In genomic region chr14:50834802-50835276, GRCh38 we compare ENCODE assay signal across 1 cellular context.
TF ChIP-seq lines count a peak whose summit lies in the region.

No MANE protein-coding gene starts in this region.

TF ChIP-seq in HepG2, 621 proteins besides CTCF, POLR2A, EP300 and RAD21 (continued from another document and continues in another):
- TF ChIP-seq ZNF280D (CRISPR knock-in tag; IDR thresholded peaks at IDR 0.05) (no peak), NFE2L1 (CRISPR knock-in tag; IDR thresholded peaks at IDR 0.05; ENCODE audit: borderline replicate concordance) (no peak), TCF12 (IDR thresholded peaks at IDR 0.05) (no peak), TCF12 (CRISPR knock-in tag; IDR thresholded peaks at IDR 0.05) (no peak), SRSF9 (IDR thresholded peaks at IDR 0.05; ENCODE audit: borderline replicate concordance, insufficient read depth, low read depth, low read length, poor library complexity, severe bottlenecking) (no peak), ZNF263 (CRISPR knock-in tag; IDR thresholded peaks at IDR 0.05) (no peak), GLMP (CRISPR knock-in tag; IDR thresholded peaks at IDR 0.05; ENCODE audit: borderline replicate concordance) (no peak), NRL (CRISPR knock-in tag; IDR thresholded peaks at IDR 0.05; ENCODE audit: borderline replicate concordance) (no peak), ZNF232 (CRISPR knock-in tag; IDR thresholded peaks at IDR 0.05; ENCODE audit: borderline replicate concordance) (peak; percentile 65; the same call in 1 of the 2 replicates), ZNF567 (CRISPR knock-in tag; IDR thresholded peaks at IDR 0.05; ENCODE audit: borderline replicate concordance) (no peak), MAFF (IDR thresholded peaks at IDR 0.05; ENCODE audit: low read depth, low read length) (no peak), ATF1 (CRISPR knock-in tag; IDR thresholded peaks at IDR 0.05) (no peak), ARHGAP35 (CRISPR knock-in tag; IDR thresholded peaks at IDR 0.05; ENCODE audit: borderline replicate concordance) (no peak), TBX3 (IDR thresholded peaks at IDR 0.05; ENCODE audit: borderline replicate concordance) (no peak), POGZ (CRISPR knock-in tag; IDR thresholded peaks at IDR 0.05) (peak; percentile 51), TOPORS (CRISPR knock-in tag; IDR thresholded peaks at IDR 0.05) (no peak), ZIK1 (CRISPR knock-in tag; IDR thresholded peaks at IDR 0.05; ENCODE audit: borderline replicate concordance, low read depth) (no peak), AKAP8 (CRISPR knock-in tag; IDR thresholded peaks at IDR 0.05) (no peak), TAF1 (CRISPR knock-in tag; IDR thresholded peaks at IDR 0.05) (no peak), AHR (CRISPR knock-in tag; IDR thresholded peaks at IDR 0.05) (no peak), ZNF337 (CRISPR knock-in tag; IDR thresholded peaks at IDR 0.05; ENCODE audit: borderline replicate concordance, low read depth) (no peak), HCFC1 (IDR thresholded peaks at IDR 0.05; ENCODE audit: low read depth, low read length) (no peak), MAF1 (CRISPR knock-in tag; IDR thresholded peaks at IDR 0.05; ENCODE audit: borderline replicate concordance) (no peak), SP4 (CRISPR knock-in tag; IDR thresholded peaks at IDR 0.05) (no peak), MXI1 (IDR thresholded peaks at IDR 0.05; ENCODE audit: borderline replicate concordance, low read depth, low read length) (no peak), SKI (IDR thresholded peaks at IDR 0.05; ENCODE audit: partially characterized antibody) (peak; percentile 85), ZBTB21 (CRISPR knock-in tag; IDR thresholded peaks at IDR 0.05) (no peak), ZNF468 (CRISPR knock-in tag; IDR thresholded peaks at IDR 0.05) (no peak), FOXC1 (CRISPR knock-in tag; IDR thresholded peaks at IDR 0.05; ENCODE audit: borderline replicate concordance) (no peak), MIER2 (CRISPR knock-in tag; IDR thresholded peaks at IDR 0.05) (no peak), ZFP36L2 (CRISPR knock-in tag; IDR thresholded peaks at IDR 0.05) (no peak), IRX3 (CRISPR knock-in tag; IDR thresholded peaks at IDR 0.05; ENCODE audit: borderline replicate concordance, low read depth) (no peak), ATF4 (CRISPR knock-in tag; IDR thresholded peaks at IDR 0.05) (0 out of 4 replicates have a peak, but pooled peaks of 1 of the 2 experiments have one; percentile 19), ZNF788 (CRISPR knock-in tag; IDR thresholded peaks at IDR 0.05; ENCODE audit: borderline replicate concordance) (no peak), ZNF574 (CRISPR knock-in tag; IDR thresholded peaks at IDR 0.05) (peak; percentile 53; the same call in 1 of the 2 replicates), AHDC1 (CRISPR knock-in tag; IDR thresholded peaks at IDR 0.05; ENCODE audit: borderline replicate concordance) (peak; percentile 88), BCLAF1 (IDR thresholded peaks at IDR 0.05) (no peak), PBX3 (CRISPR knock-in tag; IDR thresholded peaks at IDR 0.05; ENCODE audit: borderline replicate concordance) (no peak), TSC22D2 (CRISPR knock-in tag; IDR thresholded peaks at IDR 0.05; ENCODE audit: borderline replicate concordance) (no peak), NBN (conservative IDR thresholded peaks at IDR 0.05) (no peak), GABPA (IDR thresholded peaks at IDR 0.05; ENCODE audit: low read depth, low read length) (no peak), GABPA (CRISPR knock-in tag; IDR thresholded peaks at IDR 0.05; ENCODE audit: low read depth) (no peak), TEF (CRISPR knock-in tag; IDR thresholded peaks at IDR 0.05) (no peak), HIVEP1 (CRISPR knock-in tag; IDR thresholded peaks at IDR 0.05) (0 out of 2 replicates have a peak, but pooled peaks have one; percentile 29), JARID2 (CRISPR knock-in tag; IDR thresholded peaks at IDR 0.05; ENCODE audit: insufficient replicate concordance) (no peak), ZNF235 (CRISPR knock-in tag; IDR thresholded peaks at IDR 0.05; ENCODE audit: borderline replicate concordance) (no peak), MXD1 (CRISPR knock-in tag; IDR thresholded peaks at IDR 0.05) (no peak), ZBTB8A (CRISPR knock-in tag; IDR thresholded peaks at IDR 0.05; ENCODE audit: borderline replicate concordance, low read depth) (no peak)
